36 cellular contexts compared by ENCODE assay signal in the genomic region with DNA sequence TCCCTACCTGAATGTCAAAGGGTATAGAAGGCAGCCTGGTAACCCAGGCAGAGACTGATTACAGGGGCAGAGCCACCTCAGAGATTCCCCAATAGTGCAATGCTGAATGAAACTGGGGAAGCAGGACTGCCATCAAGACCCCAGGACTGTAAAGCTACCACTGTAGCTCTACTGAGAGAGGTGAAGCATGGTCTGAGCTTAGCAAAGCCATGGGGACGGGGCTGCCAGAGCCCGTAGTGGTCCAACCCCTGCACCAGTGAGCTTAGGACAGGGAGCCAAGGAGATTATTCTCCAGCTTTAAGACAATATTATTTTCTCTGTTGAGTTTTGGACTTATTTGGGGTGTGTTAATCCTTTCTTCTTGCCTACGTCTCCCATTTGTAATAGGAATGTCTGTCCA.
"Had no signal": no experiment of that assay in that cellular context is flagged by ENCODE, and none has a peak within 500 bp of the region (broad histone marks: within the 10 kb centered on the region; RNA-seq: fewer than 3 reads in every experiment).

No MANE protein-coding gene starts in this region.

- ATAC-seq: activated naive CD4-positive, alpha-beta T cell treated with anti-CD3 and anti-CD28 coated beads, Interleukin-2, amount 50 U/mL, for 72 hours; activated naive CD8-positive, alpha-beta T cell treated with anti-CD3 and anti-CD28 coated beads, Interleukin-2, amount 50 U/mL, for 24 hours; activated T-cell treated with anti-CD3 and anti-CD28 coated beads, Interleukin-2, amount 50 U/mL, for 4 hours; activated T-cell treated with anti-CD3 and anti-CD28 coated beads, Interleukin-2, amount 50 U/mL, for 72 hours; activated T-helper 17 cell treated with anti-CD3 and anti-CD28 coated beads, Interleukin-2, amount 50 U/mL, for 72 hours; body of pancreas had no signal

- H3K27ac Mint-ChIP-seq: activated naive CD4-positive, alpha-beta T cell treated with anti-CD3 and anti-CD28 coated beads for 36 hours; activated naive CD4-positive, alpha-beta T cell treated with anti-CD3 and anti-CD28 coated beads, Interleukin-2, amount 10 ng/mL, durations not matched to agents 7 days and 5 days; activated naive CD4-positive, alpha-beta T cell treated with anti-CD3 and anti-CD28 coated beads, Interleukin-2, amount 50 U/mL, for 24 hours; activated naive CD4-positive, alpha-beta T cell treated with anti-CD3 and anti-CD28 coated beads, Interleukin-2, amount 50 U/mL, for 72 hours; activated naive CD8-positive, alpha-beta T cell; activated naive CD8-positive, alpha-beta T cell treated with anti-CD3 and anti-CD28 coated beads for 36 hours; activated naive CD8-positive, alpha-beta T cell treated with anti-CD3 and anti-CD28 coated beads, Interleukin-2, amount 10 ng/mL, durations not matched to agents 7 days and 5 days; activated naive CD8-positive, alpha-beta T cell treated with anti-CD3 and anti-CD28 coated beads, Interleukin-2, amount 50 U/mL, for 24 hours; activated T-cell treated with anti-CD3 and anti-CD28 coated beads, Interleukin-2, amount 50 U/mL, for 24 hours; activated T-cell treated with anti-CD3 and anti-CD28 coated beads, Interleukin-2, amount 50 U/mL, for 72 hours; activated T-helper 1 cell treated with anti-CD3 and anti-CD28 coated beads, Interleukin-12 subunit alpha, Interleukin-12 subunit beta, Interleukin-2, Interleukin-4 antibody, amounts not matched to agents 30 ng/mL and 10 ng/mL and 1 ng/mL, durations not matched to agents 14 hours and 24 hours and 36 hours; activated T-helper 17 cell treated with anti-CD3 and anti-CD28 coated beads, Interleukin-2, amount 50 U/mL, for 72 hours; activated T-helper 2 cell treated with anti-CD3 and anti-CD28 coated beads, Interferon-gamma antibody, Interleukin-2, Interleukin-4, amounts not matched to agents 10 μg/mL and 5 μg/mL and 100 μg/mL, durations not matched to agents 14 hours and 24 hours and 36 hours; brain had no signal

- H3K36me3 Mint-ChIP-seq: activated naive CD4-positive, alpha-beta T cell treated with anti-CD3 and anti-CD28 coated beads, Interleukin-2, amount 10 ng/mL, durations not matched to agents 7 days and 5 days; activated naive CD4-positive, alpha-beta T cell treated with anti-CD3 and anti-CD28 coated beads, Interleukin-2, amount 50 U/mL, for 24 hours; activated naive CD4-positive, alpha-beta T cell treated with anti-CD3 and anti-CD28 coated beads, Interleukin-2, amount 50 U/mL, for 72 hours; activated naive CD8-positive, alpha-beta T cell; activated naive CD8-positive, alpha-beta T cell treated with anti-CD3 and anti-CD28 coated beads for 36 hours; activated naive CD8-positive, alpha-beta T cell treated with anti-CD3 and anti-CD28 coated beads, Interleukin-2, amount 10 ng/mL, durations not matched to agents 7 days and 5 days had no signal

- DNase-seq: activated effector memory CD4-positive, alpha-beta T cell treated with anti-CD3 and anti-CD28 coated beads, Interleukin-2, amount 50 U/mL, for 16 hours; activated effector memory CD4-positive, alpha-beta T cell treated with Interleukin-2 at 50 U/mL for 16 hours; activated gamma-delta T cell; activated gamma-delta T cell treated with Interleukin-2 at 50 U/mL for 16 hours; activated naive CD4-positive, alpha-beta T cell; activated naive CD4-positive, alpha-beta T cell treated with anti-CD3 and anti-CD28 coated beads for 36 hours; activated naive CD4-positive, alpha-beta T cell treated with anti-CD3 and anti-CD28 coated beads, Interleukin-2, amount 10 ng/mL, durations not matched to agents 7 days and 5 days; activated naive CD4-positive, alpha-beta T cell treated with anti-CD3 and anti-CD28 coated beads, Interleukin-2, amount 50 U/mL, for 16 hours; activated naive CD4-positive, alpha-beta T cell treated with Interleukin-2 at 50 U/mL for 16 hours; activated naive CD8-positive, alpha-beta T cell treated with anti-CD3 and anti-CD28 coated beads for 36 hours; activated naive CD8-positive, alpha-beta T cell treated with anti-CD3 and anti-CD28 coated beads, Interleukin-2, amount 10 ng/mL, durations not matched to agents 7 days and 5 days; activated naive CD8-positive, alpha-beta T cell treated with anti-CD3 and anti-CD28 coated beads, Interleukin-2, amount 50 U/mL, for 24 hours; activated T-cell treated with anti-CD3 and anti-CD28 coated beads for 4 hours; activated T-cell treated with anti-CD3 and anti-CD28 coated beads, Interleukin-2, amount 50 U/mL, for 1 hour; activated T-cell treated with anti-CD3 and anti-CD28 coated beads, Interleukin-2, amount 50 U/mL, for 24 hours; activated T-cell treated with anti-CD3 and anti-CD28 coated beads, Interleukin-2, amount 50 U/mL, for 4 hours; activated T-cell treated with anti-CD3 and anti-CD28 coated beads, Interleukin-2, amount 50 U/mL, for 48 hours; activated T-cell treated with anti-CD3 and anti-CD28 coated beads, Interleukin-2, amount 50 U/mL, for 72 hours; adrenal gland; amniotic stem cell; amygdala; anterior cingulate cortex; aorta; body of pancreas; brain microvascular endothelial cell; caudate nucleus; central memory CD4-positive, alpha-beta T cell; cerebellar nuclear complex had no signal

- H3K9me3 Mint-ChIP-seq: activated naive CD4-positive, alpha-beta T cell treated with anti-CD3 and anti-CD28 coated beads, Interleukin-2, amount 50 U/mL, for 24 hours had no signal

- H3K27me3 Mint-ChIP-seq: activated naive CD4-positive, alpha-beta T cell treated with anti-CD3 and anti-CD28 coated beads, Interleukin-2, amount 10 ng/mL, durations not matched to agents 7 days and 5 days; activated naive CD4-positive, alpha-beta T cell treated with anti-CD3 and anti-CD28 coated beads, Interleukin-2, amount 50 U/mL, for 24 hours; activated naive CD8-positive, alpha-beta T cell; activated naive CD8-positive, alpha-beta T cell treated with anti-CD3 and anti-CD28 coated beads for 36 hours; activated naive CD8-positive, alpha-beta T cell treated with anti-CD3 and anti-CD28 coated beads, Interleukin-2, amount 10 ng/mL, durations not matched to agents 7 days and 5 days; activated naive CD8-positive, alpha-beta T cell treated with anti-CD3 and anti-CD28 coated beads, Interleukin-2, amount 50 U/mL, for 24 hours; activated T-cell treated with anti-CD3 and anti-CD28 coated beads, Interleukin-2, amount 50 U/mL, for 24 hours; activated T-helper 17 cell treated with anti-CD3 and anti-CD28 coated beads, Interleukin-2, amount 50 U/mL, for 72 hours; brain; central memory CD8-positive, alpha-beta T cell had no signal

- H3K4me1 Mint-ChIP-seq: activated naive CD4-positive, alpha-beta T cell treated with anti-CD3 and anti-CD28 coated beads, Interleukin-2, amount 10 ng/mL, durations not matched to agents 7 days and 5 days; activated naive CD4-positive, alpha-beta T cell treated with anti-CD3 and anti-CD28 coated beads, Interleukin-2, amount 50 U/mL, for 24 hours; activated naive CD8-positive, alpha-beta T cell treated with anti-CD3 and anti-CD28 coated beads for 36 hours; activated naive CD8-positive, alpha-beta T cell treated with anti-CD3 and anti-CD28 coated beads, Interleukin-2, amount 10 ng/mL, durations not matched to agents 7 days and 5 days; activated naive CD8-positive, alpha-beta T cell treated with anti-CD3 and anti-CD28 coated beads, Interleukin-2, amount 50 U/mL, for 24 hours; activated T-helper 17 cell treated with anti-CD3 and anti-CD28 coated beads, Interleukin-2, amount 50 U/mL, for 72 hours; central memory CD8-positive, alpha-beta T cell had no signal

- H3K4me3 Mint-ChIP-seq: activated naive CD4-positive, alpha-beta T cell treated with anti-CD3 and anti-CD28 coated beads for 36 hours; activated naive CD4-positive, alpha-beta T cell treated with anti-CD3 and anti-CD28 coated beads, Interleukin-2, amount 10 ng/mL, durations not matched to agents 7 days and 5 days; activated naive CD4-positive, alpha-beta T cell treated with anti-CD3 and anti-CD28 coated beads, Interleukin-2, amount 50 U/mL, for 24 hours; activated naive CD8-positive, alpha-beta T cell; activated naive CD8-positive, alpha-beta T cell treated with anti-CD3 and anti-CD28 coated beads for 36 hours; activated naive CD8-positive, alpha-beta T cell treated with anti-CD3 and anti-CD28 coated beads, Interleukin-2, amount 10 ng/mL, durations not matched to agents 7 days and 5 days; activated naive CD8-positive, alpha-beta T cell treated with anti-CD3 and anti-CD28 coated beads, Interleukin-2, amount 50 U/mL, for 24 hours; activated T-cell treated with anti-CD3 and anti-CD28 coated beads, Interleukin-2, amount 50 U/mL, for 24 hours; activated T-cell treated with anti-CD3 and anti-CD28 coated beads, Interleukin-2, amount 50 U/mL, for 4 hours; activated T-cell treated with anti-CD3 and anti-CD28 coated beads, Interleukin-2, amount 50 U/mL, for 72 hours; activated T-helper 1 cell treated with anti-CD3 and anti-CD28 coated beads, Interleukin-12 subunit alpha, Interleukin-12 subunit beta, Interleukin-2, Interleukin-4 antibody, amounts not matched to agents 30 ng/mL and 10 ng/mL and 1 ng/mL, durations not matched to agents 14 hours and 24 hours and 36 hours; activated T-helper 17 cell treated with anti-CD3 and anti-CD28 coated beads, Interleukin-2, amount 50 U/mL, for 72 hours; brain; central memory CD8-positive, alpha-beta T cell had no signal
